24 cellular contexts compared by ENCODE assay signal in genomic region chr3:192641911-192642310, GRCh38.
DNase-seq lines count a peak whose midpoint lies in the region; ATAC-seq and TF ChIP-seq lines count a peak whose summit lies in the region.
"Had no signal": no experiment of that assay in that cellular context is flagged by ENCODE, and none has a peak within 500 bp of the region (broad histone marks: within the 10 kb centered on the region; RNA-seq: fewer than 3 reads in every experiment).

No MANE protein-coding gene starts in this region.

- H2BK5ac ChIP-seq in mesenchymal stem cell (ENCODE audit: low read depth, low read length, poor library complexity, severe bottlenecking), result no peak overlapping the region

- ATAC-seq in heart right ventricle (no peak), left cardiac atrium (no peak), Right ventricle myocardium superior (ENCODE audit: poor library complexity) (no peak), GM23338 (no peak), GM18505 (IDR thresholded peaks at IDR 0.05; ENCODE audit: unreplicated experiment) (no peak)
- ATAC-seq: GM12878 had no signal

- no peak overlapping the region for H3K23ac ChIP-seq in mesenchymal stem cell (ENCODE audit: low read length in 2 of 2)

- no peak overlapping the region for H3K18ac ChIP-seq in mesenchymal stem cell (ENCODE audit: low read depth in 1 of 2, low read length in 2 of 2)

- no peak overlapping the region for H3K14ac ChIP-seq in mesenchymal stem cell (ENCODE audit: low read length in 2 of 2)

- H3K4me3 Mint-ChIP-seq in GM23338, result no peak overlapping the region
- H3K4me3 Mint-ChIP-seq: CD14-positive monocyte; CD4-positive, alpha-beta memory T cell; CD4-positive, CD25-positive, alpha-beta regulatory T cell; CD8-positive, alpha-beta memory T cell had no signal

- no peaks in the 10 kb centered on the region for H3K27me3 ChIP-seq in heart right ventricle
- H3K27me3 ChIP-seq in right atrium auricular region, result no peaks in the 10 kb centered on the region
- no peaks in the 10 kb centered on the region for H3K27me3 ChIP-seq in mesenchymal stem cell (ENCODE audit: control insufficient read depth in 1 of 2, insufficient read depth in 1 of 2, low read length in 2 of 2)
- H3K27me3 ChIP-seq in GM23338 (ENCODE audit: insufficient read depth), result no peaks in the 10 kb centered on the region
- H3K27me3 ChIP-seq: BE2C, BLaER1 had no signal

- H3K4ac ChIP-seq in mesenchymal stem cell (ENCODE audit: low read depth in 1 of 2, low read length in 2 of 2), result no peak overlapping the region

- no peaks in the 10 kb centered on the region for H3K36me3 Mint-ChIP-seq in GM23338 (ENCODE audit: low read depth)
- H3K36me3 Mint-ChIP-seq: CD14-positive monocyte; CD4-positive, alpha-beta memory T cell; CD4-positive, CD25-positive, alpha-beta regulatory T cell; CD8-positive, alpha-beta memory T cell had no signal

- H4K91ac ChIP-seq in mesenchymal stem cell (ENCODE audit: low read length), result no peak overlapping the region

- H3K9me3 Mint-ChIP-seq in GM23338, result no peaks in the 10 kb centered on the region

- no peak overlapping the region for H2AK5ac ChIP-seq in mesenchymal stem cell (ENCODE audit: low read length, severe bottlenecking)

- 0 out of 2 replicates have a peak, but pooled peaks cover 3% of the 10 kb centered on the region for H3K9me2 ChIP-seq in GM23338 (ENCODE audit: insufficient read depth)

- no peaks in the 10 kb centered on the region for H3F3A ChIP-seq in GM23338 (replicated peaks; ENCODE audit: low read depth)

- no peaks in the 10 kb centered on the region for H3K36me3 ChIP-seq in heart right ventricle
- H3K36me3 ChIP-seq in right atrium auricular region, result no peaks in the 10 kb centered on the region
- H3K36me3 ChIP-seq in mesenchymal stem cell (ENCODE audit: control insufficient read depth in 1 of 2, insufficient read depth in 2 of 2, low read depth in 1 of 2, low read length in 2 of 2), result no peaks in the 10 kb centered on the region
- H3K36me3 ChIP-seq in GM23338 (ENCODE audit: insufficient read depth), result no peaks in the 10 kb centered on the region
- H3K36me3 ChIP-seq: BE2C, BLaER1 had no signal

- WGBS in heart right ventricle, 2 donors, result 44 to 48% methylated on average over 6 of the region's 6 CpGs
- 45% methylated on average over 4 of the region's 6 CpGs for WGBS in mesenchymal stem cell

- H4K8ac ChIP-seq in mesenchymal stem cell (ENCODE audit: low read length), result no peak overlapping the region

- H3K27ac ChIP-seq in heart right ventricle, result peak overlapping the region in 6 of 10 donors; percentile 29 to 46 (median 34)
- peak overlapping the region; percentile 22 to 73 for H3K27ac ChIP-seq in right atrium auricular region
- H3K27ac ChIP-seq in mesenchymal stem cell (ENCODE audit: low read length, poor library complexity, severe bottlenecking), result no peak overlapping the region
- H3K27ac ChIP-seq in GM23338 (ENCODE audit: low read depth), result no peak overlapping the region
- H3K27ac ChIP-seq: BLaER1 had no signal

- H3K27ac Mint-ChIP-seq in GM23338, result no peak overlapping the region
- H3K27ac Mint-ChIP-seq: CD14-positive monocyte; CD4-positive, alpha-beta memory T cell; CD4-positive, CD25-positive, alpha-beta regulatory T cell; CD8-positive, alpha-beta memory T cell had no signal

- no peak overlapping the region for H3K9ac ChIP-seq in mesenchymal stem cell (ENCODE audit: low read length)
- H3K9ac ChIP-seq: BLaER1 had no signal

- no peaks in the 10 kb centered on the region for H3K79me2 ChIP-seq in GM23338 (replicated peaks; ENCODE audit: insufficient read depth)

- H2AFZ ChIP-seq in mesenchymal stem cell (ENCODE audit: low read depth, low read length), result no peak overlapping the region
- H2AFZ ChIP-seq in GM23338, result no peak overlapping the region

- no peaks in the 10 kb centered on the region for H3K79me1 ChIP-seq in mesenchymal stem cell (replicated peaks; ENCODE audit: low read length, poor library complexity, severe bottlenecking)

- H3K4me2 ChIP-seq in mesenchymal stem cell (ENCODE audit: low read length, poor library complexity, severe bottlenecking) (no peak overlapping the region), GM23338 (no peak overlapping the region)
- H3K4me2 ChIP-seq: BLaER1 had no signal

- DNase-seq in heart right ventricle (no peak), left cardiac atrium (no peak), right atrium auricular region (ENCODE audit: low spot score) (no peak), Right ventricle myocardium superior (no peak), amniotic epithelial cell (ENCODE audit: low read depth) (peak; percentile 15), mesenchymal stem cell (peak; percentile 66), GM23338 (ENCODE audit: low spot score) (no peak)
- DNase-seq: 8988T; ACHN; BE2C; CD4-positive, alpha-beta memory T cell; CD4-positive, CD25-positive, alpha-beta regulatory T cell; CD8-positive, alpha-beta memory T cell; DMS 273 treated with DMSO at 0.1 percent for 48 hours; DMS153; DMS53; DMS79; DND-41; EL; GDM1 had no signal

- no peak overlapping the region for H2BK120ac ChIP-seq in mesenchymal stem cell (ENCODE audit: low read depth, low read length)

- H3K4me3 ChIP-seq in heart right ventricle (no peak overlapping the region), right atrium auricular region (no peak overlapping the region), mesenchymal stem cell (ENCODE audit: insufficient read depth in 1 of 2, low read depth in 1 of 2, low read length in 2 of 2) (no peak overlapping the region), GM23338 (no peak overlapping the region)
- H3K4me3 ChIP-seq: BLaER1, GM12878 had no signal

- intact Hi-C loops in heart right ventricle (cut with DNase I), result no loop called here
- intact Hi-C loops in left cardiac atrium (cut with DNase I), result no loop called here
- intact Hi-C loops in Right ventricle myocardium superior (cut with DNase I), result no loop called here

- H3K27me3 Mint-ChIP-seq in GM23338 (ENCODE audit: insufficient read depth, low read depth, poor library complexity), result no peaks in the 10 kb centered on the region
- H3K27me3 Mint-ChIP-seq: CD8-positive, alpha-beta memory T cell had no signal

- TF ChIP-seq CTCF in heart right ventricle (IDR thresholded peaks at IDR 0.05), result no peak
- TF ChIP-seq CTCF in right atrium auricular region (IDR thresholded peaks at IDR 0.05), result no peak
- TF ChIP-seq CTCF in GM23338 (conservative IDR thresholded peaks at IDR 0.05; ENCODE audit: low read depth in 2 of 2), result no peak

- H4K20me1 ChIP-seq in GM23338 (replicated peaks; ENCODE audit: insufficient read depth), result no peaks in the 10 kb centered on the region
- H4K20me1 ChIP-seq: BLaER1 had no signal

- H3K4me1 Mint-ChIP-seq in GM23338, result peaks cover 3% of the 10 kb centered on the region; the same call in 1 of the 3 replicates
- H3K4me1 Mint-ChIP-seq: CD14-positive monocyte; CD4-positive, alpha-beta memory T cell; CD4-positive, CD25-positive, alpha-beta regulatory T cell; CD8-positive, alpha-beta memory T cell had no signal

- no peak overlapping the region for H2BK15ac ChIP-seq in mesenchymal stem cell (ENCODE audit: low read depth, poor library complexity, severe bottlenecking)

- TF ChIP-seq POLR2A in GM18505 (IDR thresholded peaks at IDR 0.05; ENCODE audit: borderline replicate concordance, extremely low read depth, insufficient read depth, insufficient read length), result no peak

- H3K4me1 ChIP-seq in heart right ventricle (peaks cover 0 to 15% (median 6%) of the 10 kb centered on the region in 9 donors), right atrium auricular region (peaks cover 2 to 9% of the 10 kb centered on the region in 2 donors), mesenchymal stem cell (ENCODE audit: control insufficient read depth, insufficient read depth, low read depth, low read length) (no peaks in the 10 kb centered on the region), GM23338 (ENCODE audit: insufficient read depth) (peaks cover 5% of the 10 kb centered on the region; the same call in 1 of the 2 replicates)
- H3K4me1 ChIP-seq: BE2C, BLaER1 had no signal

- no peak overlapping the region for H2BK12ac ChIP-seq in mesenchymal stem cell (ENCODE audit: low read length in 2 of 2)

- H3K9me3 ChIP-seq in heart right ventricle (no peaks in the 10 kb centered on the region), right atrium auricular region (no peaks in the 10 kb centered on the region), mesenchymal stem cell (ENCODE audit: control insufficient read depth, low read length) (no peaks in the 10 kb centered on the region)
- H3K9me3 ChIP-seq: BE2C, BLaER1 had no signal

TF ChIP-seq in GM23338, 12 proteins besides CTCF, POLR2A, EP300 and RAD21:
- TF ChIP-seq POLR2AphosphoS5 (IDR thresholded peaks at IDR 0.05; ENCODE audit: low read depth), result no peak
- TF ChIP-seq STAT1 (IDR thresholded peaks at IDR 0.05; ENCODE audit: unreplicated experiment), result no peak
- TF ChIP-seq EZH2phosphoT487 (IDR thresholded peaks at IDR 0.05; ENCODE audit: unreplicated experiment), result no peak
- no peak for TF ChIP-seq REST (IDR thresholded peaks at IDR 0.05; ENCODE audit: unreplicated experiment)
- TF ChIP-seq EZH2 (IDR thresholded peaks at IDR 0.05; ENCODE audit: low read depth, unreplicated experiment), result no peak
- no peak for TF ChIP-seq CREB1 (CRISPR knock-in tag; IDR thresholded peaks at IDR 0.05; ENCODE audit: low read depth)

Comparison
In these comparisons a context has a peak if more than half of its experiments do, and no peak if none do; other contexts are left out.
1. DNase-seq: peak in amniotic epithelial cell (single experiment) and mesenchymal stem cell (single experiment); none in heart right ventricle (0 of 2), left cardiac atrium (single experiment), right atrium auricular region (single experiment), Right ventricle myocardium superior (single experiment) and GM23338 (single experiment).
2. H3K27ac ChIP-seq: peak in heart right ventricle (6 of 10) and right atrium auricular region (2 of 2); none in mesenchymal stem cell (single experiment) and GM23338 (single experiment).